Comparison of ENCODE assay signal across 12 cellular contexts in the genomic region with DNA sequence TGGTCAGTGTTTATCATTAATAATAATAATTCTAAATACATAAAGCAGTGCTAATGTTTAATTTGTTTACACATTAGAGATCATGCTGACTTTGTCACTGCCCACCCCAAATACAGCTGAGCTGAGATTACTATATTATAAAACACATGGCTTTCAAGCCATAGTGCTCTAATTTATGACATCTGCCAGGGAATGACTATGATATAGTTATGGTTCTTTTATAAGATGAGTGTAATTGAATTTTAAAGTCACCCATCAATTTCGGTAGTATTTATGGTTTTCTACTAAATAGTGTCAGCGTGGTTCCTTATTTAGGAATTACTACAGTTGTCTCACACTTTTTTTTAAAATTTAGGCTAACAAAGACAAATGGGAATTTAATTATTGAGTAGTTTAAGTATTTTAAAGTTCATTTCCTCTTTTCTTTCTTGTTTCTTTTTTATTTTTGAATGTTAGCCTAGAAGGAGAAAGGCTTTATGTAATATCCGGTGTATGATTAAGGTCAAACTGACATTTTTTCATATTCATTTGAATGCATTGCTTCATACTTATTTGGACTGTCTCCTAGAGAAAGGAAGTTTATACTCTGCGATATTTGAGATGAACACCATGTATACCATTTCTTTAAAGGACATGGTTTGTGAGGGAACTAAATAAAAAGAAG. TPM values are rescaled to one million over a fixed set of nuclear protein-coding genes. Genes with fewer than 3 reads are reported as not detected.
DNase-seq lines count a peak whose midpoint lies in the region; ATAC-seq and TF ChIP-seq lines count a peak whose summit lies in the region.
"Had no signal": no experiment of that assay in that cellular context is flagged by ENCODE, and none has a peak within 500 bp of the region (broad histone marks: within the 10 kb centered on the region; RNA-seq: fewer than 3 reads in every experiment).

No MANE protein-coding gene starts in this region.

- H3K9me3 ChIP-seq in skeletal muscle satellite cell (replicated peaks; ENCODE audit: low read length), result no peaks in the 10 kb centered on the region
- H3K9me3 ChIP-seq in heart left ventricle, result no peaks in the 10 kb centered on the region
- H3K9me3 ChIP-seq in right cardiac atrium (ENCODE audit: control insufficient read depth, low read length), result no peaks in the 10 kb centered on the region

- H3K4me1 ChIP-seq in skeletal muscle satellite cell (ENCODE audit: control insufficient read depth, insufficient read depth, low read length) (peaks cover 32% of the 10 kb centered on the region), heart left ventricle (peaks cover 0 to 38% (median 9%) of the 10 kb centered on the region in 12 donors), right cardiac atrium (ENCODE audit: control insufficient read depth, insufficient read depth, low read length) (no peaks in the 10 kb centered on the region)

- H3K4me3 ChIP-seq in choroid plexus epithelial cell (ENCODE audit: low read depth, low read length), result no peak overlapping the region
- H3K4me3 ChIP-seq in skeletal muscle satellite cell (ENCODE audit: low read length), result peak overlapping the region; percentile 20
- no peak overlapping the region for H3K4me3 ChIP-seq in heart left ventricle
- no peak overlapping the region for H3K4me3 ChIP-seq in right cardiac atrium (ENCODE audit: low read length)

- DNase-seq in HCEC 1CT (peak; percentile 74), NOMO-1 treated with DMSO at 0.1 percent for 48 hours (lab: John Stamatoyannopoulos, UW; ENCODE audit: unreplicated experiment) (peak; percentile 100), choroid plexus epithelial cell (ENCODE audit: low read depth) (peak; percentile 78), superior temporal gyrus (ENCODE audit: extremely low spot score) (no peak), heart left ventricle (no peak), right cardiac atrium (no peak)
- DNase-seq: activated CD8-positive, alpha-beta memory T cell treated with anti-CD3 and anti-CD28 coated beads for 24 hours; activated gamma-delta T cell; cerebellar nuclear complex; foreskin fibroblast had no signal

- H3K4me2 ChIP-seq in skeletal muscle satellite cell (ENCODE audit: low read length), result peak overlapping the region; percentile 34

- intact Hi-C loops in heart left ventricle (cut with DNase I) (loop anchor here in 1 of 10 donors (5.0 kb wide), 1 partner anchor 48 kb away; no protein-coding TSS in a partner anchor), right cardiac atrium (cut with DNase I) (no loop called here)

- H3K36me3 ChIP-seq in skeletal muscle satellite cell (ENCODE audit: insufficient read depth, low read length) (no peaks in the 10 kb centered on the region), heart left ventricle (no peaks in the 10 kb centered on the region)

- TF ChIP-seq POLR2A in heart left ventricle (IDR thresholded peaks at IDR 0.05), result no peak

- 60 to 66% (median 61%) methylated on average over 4 of the region's 4 CpGs for WGBS in heart left ventricle, 4 donors
- 50% methylated on average over 4 of the region's 4 CpGs for WGBS in right cardiac atrium

- ATAC-seq in HG03280 (IDR thresholded peaks at IDR 0.05; ENCODE audit: unreplicated experiment), result no peak
- no peak for ATAC-seq in heart left ventricle
- ATAC-seq in right cardiac atrium, result no peak

- no peak for TF ChIP-seq CTCF in choroid plexus epithelial cell (conservative IDR thresholded peaks at IDR 0.05; ENCODE audit: low read depth, low read length)
- TF ChIP-seq CTCF in heart left ventricle (IDR thresholded peaks at IDR 0.05), result no peak

- H3K27ac ChIP-seq in heart left ventricle (peak overlapping the region in 1 of 12 donors; percentile 40), right cardiac atrium (ENCODE audit: low read length) (no peak overlapping the region)

- H3K27me3 ChIP-seq in skeletal muscle satellite cell (ENCODE audit: control insufficient read depth, insufficient read depth, low read length) (no peaks in the 10 kb centered on the region), heart left ventricle (no peaks in the 10 kb centered on the region), right cardiac atrium (ENCODE audit: control insufficient read depth, insufficient read depth) (no peaks in the 10 kb centered on the region)

- H3K9ac ChIP-seq in skeletal muscle satellite cell (ENCODE audit: low read depth, low read length), result peak overlapping the region; percentile 16

RNA-seq across cellular contexts. Expression of a gene that starts 3.9 kb away (rescaled TPM):
- total RNA-seq in skeletal muscle satellite cell (2012; rRNA removed), result 22.6 and 25.1 TPM in 2 replicates
- total RNA-seq in heart left ventricle (10 to 100 TPM; 12.2 to 37.7 (median 26.3) TPM), right cardiac atrium (10 to 100 TPM; 55.4 to 93.1 (median 60.9) TPM)
- polyA plus RNA-seq in heart left ventricle (10 to 100 TPM in 1 of 2 donors, 1 to 10 TPM in 1; 2.9 to 13.9 TPM), right cardiac atrium (10.7 TPM)

Comparison
In these comparisons a context has a peak if more than half of its experiments do, and no peak if none do; other contexts are left out.
1. DNase-seq: peak in HCEC 1CT (single experiment), NOMO-1 treated with DMSO at 0.1 percent for 48 hours (single experiment) and choroid plexus epithelial cell (single experiment); none in superior temporal gyrus (single experiment), heart left ventricle (0 of 5) and right cardiac atrium (0 of 3).